Comparison of ENCODE assay signal across 12 cellular contexts in genomic region chr16:70375636-70376611, GRCh38. TPM values are rescaled to one million over a fixed set of nuclear protein-coding genes. Genes with fewer than 3 reads are reported as not detected.
DNase-seq lines count a peak whose midpoint lies in the region; ATAC-seq, FAIRE-seq and TF ChIP-seq lines count a peak whose summit lies in the region.
"Had no signal": no experiment of that assay in that cellular context is flagged by ENCODE, and none has a peak within 500 bp of the region (broad histone marks: within the 10 kb centered on the region; RNA-seq: fewer than 3 reads in every experiment).

No MANE protein-coding gene starts in this region.

- H3K4me1 Mint-ChIP-seq in CD14-positive monocyte, result peaks cover 20% of the 10 kb centered on the region
- peaks cover 5 to 44% (median 13%) of the 10 kb centered on the region in 4 donors for H3K4me1 Mint-ChIP-seq in naive thymus-derived CD8-positive, alpha-beta T cell

- peaks cover 0 to 1% (median 0%) of the 10 kb centered on the region in 3 donors for H3K27me3 Mint-ChIP-seq in CD14-positive monocyte (ENCODE audit: low read depth in 3 of 3)
- no peaks in the 10 kb centered on the region for H3K27me3 Mint-ChIP-seq in naive thymus-derived CD8-positive, alpha-beta T cell
- H3K27me3 Mint-ChIP-seq: activated CD4-positive, alpha-beta T cell treated with anti-CD3 and anti-CD28 coated beads, Interleukin-2, amount 10 ng/mL, durations not matched to agents 7 days and 5 days; activated naive CD4-positive, alpha-beta T cell treated with anti-CD3 and anti-CD28 coated beads, Interleukin-2, amount 10 ng/mL, durations not matched to agents 7 days and 5 days had no signal

- H3K36me3 Mint-ChIP-seq in CD14-positive monocyte, result peaks cover 31 to 53% of the 10 kb centered on the region in 2 donors
- peaks cover 0 to 50% (median 10%) of the 10 kb centered on the region in 3 donors for H3K36me3 Mint-ChIP-seq in naive thymus-derived CD8-positive, alpha-beta T cell

- no peak overlapping the region for H3K4me3 ChIP-seq in SJCRH30
- no peak overlapping the region for H3K4me3 ChIP-seq in esophagus squamous epithelium

- no peak for ATAC-seq in naive thymus-derived CD8-positive, alpha-beta T cell
- no peak for ATAC-seq in GM19324 (IDR thresholded peaks at IDR 0.05; ENCODE audit: low FRiP score, unreplicated experiment)
- no peak for ATAC-seq in GM21423 (IDR thresholded peaks at IDR 0.05; ENCODE audit: unreplicated experiment)

- H3K9me3 ChIP-seq in SJCRH30 (replicated peaks), result no peaks in the 10 kb centered on the region
- no peaks in the 10 kb centered on the region for H3K9me3 ChIP-seq in esophagus squamous epithelium

- H3K4me3 Mint-ChIP-seq in CD14-positive monocyte, result no peak overlapping the region
- peak overlapping the region in 1 of 10 donors; percentile 69 for H3K4me3 Mint-ChIP-seq in naive thymus-derived CD8-positive, alpha-beta T cell
- H3K4me3 Mint-ChIP-seq: activated CD4-positive, alpha-beta T cell treated with anti-CD3 and anti-CD28 coated beads, Interleukin-2, amount 10 ng/mL, durations not matched to agents 7 days and 5 days; activated naive CD4-positive, alpha-beta T cell treated with anti-CD3 and anti-CD28 coated beads, Interleukin-2, amount 10 ng/mL, durations not matched to agents 7 days and 5 days had no signal

- peak overlapping the region in 4 of 7 donors; percentile 23 to 46 (median 42) for H3K27ac Mint-ChIP-seq in CD14-positive monocyte
- H3K27ac Mint-ChIP-seq in naive thymus-derived CD8-positive, alpha-beta T cell, result peak overlapping the region; percentile 29 to 89 (median 70)
- H3K27ac Mint-ChIP-seq: activated naive CD4-positive, alpha-beta T cell treated with anti-CD3 and anti-CD28 coated beads, Interleukin-2, amount 10 ng/mL, durations not matched to agents 7 days and 5 days had no signal

- no peaks in the 10 kb centered on the region for H3K9me3 Mint-ChIP-seq in CD14-positive monocyte
- H3K9me3 Mint-ChIP-seq in naive thymus-derived CD8-positive, alpha-beta T cell, result no peaks in the 10 kb centered on the region
- H3K9me3 Mint-ChIP-seq: activated CD4-positive, alpha-beta T cell treated with anti-CD3 and anti-CD28 coated beads, Interleukin-2, amount 10 ng/mL, durations not matched to agents 7 days and 5 days; activated naive CD4-positive, alpha-beta T cell treated with anti-CD3 and anti-CD28 coated beads, Interleukin-2, amount 10 ng/mL, durations not matched to agents 7 days and 5 days had no signal

- 72 to 83% methylated on average over 14 to 16 of the region's 16 CpGs for WGBS in esophagus squamous epithelium, 2 donors

- no peak overlapping the region for H3K27ac ChIP-seq in SJCRH30
- H3K27ac ChIP-seq in esophagus squamous epithelium, result no peak overlapping the region

- DNase-seq in CD14-positive monocyte (ENCODE audit: low spot score) (no peak), GM12892 (ENCODE audit: insufficient read length) (no peak), anterior cingulate cortex (lab: John Stamatoyannopoulos, UW) (peak in 31 of 58 donors; percentile 5 to 82 (median 32)), SJCRH30 (no peak), esophagus squamous epithelium (lab: John Stamatoyannopoulos, UW) (no peak)
- DNase-seq in naive thymus-derived CD8-positive, alpha-beta T cell, result no peak
- DNase-seq: activated CD4-positive, alpha-beta T cell treated with anti-CD3 and anti-CD28 coated beads, Interleukin-2, amount 10 ng/mL, durations not matched to agents 7 days and 5 days; activated naive CD4-positive, alpha-beta T cell treated with anti-CD3 and anti-CD28 coated beads, Interleukin-2, amount 10 ng/mL, durations not matched to agents 7 days and 5 days; cortex of kidney; midbrain had no signal

- POLR2A ChIA-PET in naive thymus-derived CD8-positive, alpha-beta T cell (lab: Charles Lee), result interaction anchor here (0.6 to 1.2 kb wide), 3 partner anchors 14 to 32 kb away, joined by 3 to 4 read pairs (median 3); no protein-coding TSS in a partner anchor

- TF ChIP-seq POLR2A in GM12892 (IDR thresholded peaks at IDR 0.05; ENCODE audit: low read depth, low read length) (peak; percentile 45; the same call in 1 of the 2 replicates), esophagus squamous epithelium (IDR thresholded peaks at IDR 0.05) (no peak)

- intact Hi-C loops in CD14-positive monocyte (cut with micrococcal nuclease) (no loop called here), esophagus squamous epithelium (cut with DNase I) (loop anchor here (10.0 kb wide), 1 partner anchor 79 kb away; the partner anchor contains the start of gene FCSK)

- TF ChIP-seq CTCF in CD14-positive monocyte (IDR thresholded peaks at IDR 0.05) (no peak), esophagus squamous epithelium (IDR thresholded peaks at IDR 0.05) (no peak)

- no peaks in the 10 kb centered on the region for H3K27me3 ChIP-seq in SJCRH30
- no peaks in the 10 kb centered on the region for H3K27me3 ChIP-seq in esophagus squamous epithelium

- peaks cover 9% of the 10 kb centered on the region for H3K36me3 ChIP-seq in SJCRH30
- peaks cover 11 to 68% (median 21%) of the 10 kb centered on the region in 3 donors for H3K36me3 ChIP-seq in esophagus squamous epithelium

- H3K4me1 ChIP-seq in SJCRH30 (no peaks in the 10 kb centered on the region), esophagus squamous epithelium (peaks cover 12 to 33% (median 19%) of the 10 kb centered on the region in 3 donors)

- no peak for FAIRE-seq in GM12892 (lab: Jason Lieb, UNC)

RNA-seq across cellular contexts. Expression of gene DDX19A, which starts 29.2 kb away (rescaled TPM):
- polyA plus RNA-seq in CD14-positive monocyte, result 10 to 100 TPM; 18.4 to 21.5 TPM
- 28.4 TPM for polyA plus RNA-seq in GM12892 (2012; ENCODE audit: missing spikeins)
- total RNA-seq in naive thymus-derived CD8-positive, alpha-beta T cell, result 10 to 100 TPM; 49.9 to 52.5 TPM
- 10 to 100 TPM; 35.1 to 58.7 (median 42.8) TPM for polyA plus RNA-seq in naive thymus-derived CD8-positive, alpha-beta T cell
- 36.3 and 37.1 TPM in 2 replicates for total RNA-seq in SJCRH30 (2014; rRNA removed; shearing (Covaris generic))
- 10 to 100 TPM; 24.6 to 38.9 (median 35.9) TPM for total RNA-seq in esophagus squamous epithelium

Comparison
In these comparisons a context has a peak if more than half of its experiments do, and no peak if none do; other contexts are left out.
1. DNase-seq: peak in anterior cingulate cortex (31 of 58); none in CD14-positive monocyte (single experiment), GM12892 (single experiment), naive thymus-derived CD8-positive, alpha-beta T cell (0 of 10), SJCRH30 (0 of 2) and esophagus squamous epithelium (single experiment).